ENCODE assay signal across 1 cellular context in the genomic region with DNA sequence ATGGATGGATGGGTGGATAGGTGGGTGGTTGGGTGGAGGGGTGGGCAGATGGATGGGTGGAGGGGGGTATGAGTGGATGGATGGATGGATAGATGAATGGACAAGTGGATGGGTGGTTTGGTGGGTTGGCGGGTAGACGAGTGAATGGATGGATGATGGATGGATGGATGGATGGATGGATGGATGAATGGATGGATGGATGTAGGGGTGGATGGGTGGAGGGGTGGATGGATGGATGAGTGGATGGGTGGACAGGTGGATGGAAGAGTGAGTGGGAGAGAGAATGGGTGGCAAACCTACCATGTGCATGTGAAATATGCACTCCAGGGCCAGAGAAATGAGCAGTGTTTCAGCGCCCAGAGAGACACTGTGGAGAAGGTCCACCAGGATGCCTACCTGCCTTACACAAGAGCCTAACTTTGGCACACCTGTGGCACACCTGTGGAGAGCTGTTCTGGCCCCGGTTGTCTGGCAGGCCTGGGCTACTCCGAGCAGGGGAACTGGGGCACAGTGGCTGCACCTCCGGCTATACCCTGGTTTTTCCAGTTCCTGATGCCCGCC.
TF ChIP-seq lines count a peak whose summit lies in the region.

No MANE protein-coding gene starts in this region.

TF ChIP-seq in SK-N-SH treated with all-trans-retinoic acid at 6 μM for 48 hours, 23 proteins besides CTCF, POLR2A, EP300 and RAD21 (continued from another document):
- TF ChIP-seq POU6F1 (CRISPR knock-in tag; IDR thresholded peaks at IDR 0.05; ENCODE audit: borderline replicate concordance, low read depth) (no peak), PPARA (CRISPR knock-in tag; IDR thresholded peaks at IDR 0.05; ENCODE audit: borderline replicate concordance) (no peak), ZNF8 (CRISPR knock-in tag; IDR thresholded peaks at IDR 0.05) (no peak), TCF4 (CRISPR knock-in tag; IDR thresholded peaks at IDR 0.05; ENCODE audit: borderline replicate concordance) (no peak)
